17 cellular contexts compared by ENCODE assay signal in genomic region chr17:50311483-50311882, GRCh38. TPM values are rescaled to one million over a fixed set of nuclear protein-coding genes. Genes with fewer than 3 reads are reported as not detected.
"Had no signal": no experiment of that assay in that cellular context is flagged by ENCODE, and none has a peak within 500 bp of the region (broad histone marks: within the 10 kb centered on the region; RNA-seq: fewer than 3 reads in every experiment).

No MANE protein-coding gene starts in this region.

- H3K4me1 Mint-ChIP-seq: activated B cell treated with CpG ODN at 0.5 μM for 24 hours; activated naive CD4-positive, alpha-beta T cell treated with anti-CD3 and anti-CD28 coated beads, Interleukin-2, amount 10 ng/mL, durations not matched to agents 7 days and 5 days had no signal

- H3K36me3 Mint-ChIP-seq: activated naive CD4-positive, alpha-beta T cell treated with anti-CD3 and anti-CD28 coated beads, Interleukin-2, amount 10 ng/mL, durations not matched to agents 7 days and 5 days; mesothelial cell of epicardium; natural killer cell treated with Interleukin-12 subunit alpha and Interleukin-12 subunit beta and Interleukin-15 and Interleukin-18, amount 100 ng/mL, for 72 hours; stimulated activated memory B cell treated with anti-CD40 and anti-IgM and Interleukin-4, amounts not matched to agents 10 μg/mL and 1 μg/mL and 100 μg/mL, for 72 hours had no signal

- DNase-seq: activated B cell treated with CpG ODN at 0.5 μM for 24 hours; activated CD4-positive, alpha-beta T cell treated with anti-CD3 and anti-CD28 coated beads, Interleukin-2, amount 10 ng/mL, durations not matched to agents 7 days and 5 days; activated naive CD4-positive, alpha-beta T cell treated with anti-CD3 and anti-CD28 coated beads, Interleukin-2, amount 10 ng/mL, durations not matched to agents 7 days and 5 days; adrenal gland; dermis blood vessel endothelial cell; effector memory CD4-positive, alpha-beta T cell; foreskin fibroblast; kidney; sigmoid colon; stimulated activated CD4-positive, alpha-beta T cell treated with anti-CD3 and anti-CD28 coated beads, Interleukin-4, amount 100 ng/mL, for 24 hours; thyroid gland had no signal

- ATAC-seq: left lobe of liver; stimulated activated memory B cell treated with anti-CD40 and anti-IgM and Interleukin-4, amounts not matched to agents 10 μg/mL and 1 μg/mL and 100 μg/mL, for 72 hours had no signal

- H3K27ac Mint-ChIP-seq: activated B cell treated with CpG ODN at 0.5 μM for 24 hours; activated CD4-positive, alpha-beta T cell treated with anti-CD3 and anti-CD28 coated beads, Interleukin-2, amount 10 ng/mL, durations not matched to agents 7 days and 5 days; activated naive CD4-positive, alpha-beta T cell treated with anti-CD3 and anti-CD28 coated beads, Interleukin-2, amount 10 ng/mL, durations not matched to agents 7 days and 5 days; mesothelial cell of epicardium had no signal

- H3K4me3 Mint-ChIP-seq: activated B cell treated with CpG ODN at 0.5 μM for 24 hours; activated CD4-positive, alpha-beta T cell treated with anti-CD3 and anti-CD28 coated beads, Interleukin-2, amount 10 ng/mL, durations not matched to agents 7 days and 5 days; activated naive CD4-positive, alpha-beta T cell treated with anti-CD3 and anti-CD28 coated beads, Interleukin-2, amount 10 ng/mL, durations not matched to agents 7 days and 5 days; mesothelial cell of epicardium; stimulated activated memory B cell treated with anti-CD40 and anti-IgM and Interleukin-4, amounts not matched to agents 10 μg/mL and 1 μg/mL and 100 μg/mL, for 72 hours had no signal

- H3K9me3 Mint-ChIP-seq: activated B cell treated with CpG ODN at 0.5 μM for 24 hours; activated CD4-positive, alpha-beta T cell treated with anti-CD3 and anti-CD28 coated beads, Interleukin-2, amount 10 ng/mL, durations not matched to agents 7 days and 5 days; activated naive CD4-positive, alpha-beta T cell treated with anti-CD3 and anti-CD28 coated beads, Interleukin-2, amount 10 ng/mL, durations not matched to agents 7 days and 5 days; mesothelial cell of epicardium; natural killer cell treated with Interleukin-12 subunit alpha and Interleukin-12 subunit beta and Interleukin-15 and Interleukin-18, amount 100 ng/mL, for 72 hours; stimulated activated memory B cell treated with anti-CD40 and anti-IgM and Interleukin-4, amounts not matched to agents 10 μg/mL and 1 μg/mL and 100 μg/mL, for 72 hours had no signal

RNA-seq across cellular contexts. Expression of gene TMEM92, which starts 37.2 kb away (rescaled TPM):
- total RNA-seq: activated B cell treated with CpG ODN at 0.5 μM for 24 hours; activated CD4-positive, alpha-beta T cell treated with anti-CD3 and anti-CD28 coated beads, Interleukin-2, amount 10 ng/mL, durations not matched to agents 7 days and 5 days; adrenal gland; cerebellum; natural killer cell treated with Interleukin-12 subunit alpha and Interleukin-12 subunit beta and Interleukin-15 and Interleukin-18, amount 100 ng/mL, for 72 hours; sigmoid colon; subcutaneous adipose tissue; thyroid gland had no signal
